Comparison of ENCODE assay signal across 8 cellular contexts in the genomic region with DNA sequence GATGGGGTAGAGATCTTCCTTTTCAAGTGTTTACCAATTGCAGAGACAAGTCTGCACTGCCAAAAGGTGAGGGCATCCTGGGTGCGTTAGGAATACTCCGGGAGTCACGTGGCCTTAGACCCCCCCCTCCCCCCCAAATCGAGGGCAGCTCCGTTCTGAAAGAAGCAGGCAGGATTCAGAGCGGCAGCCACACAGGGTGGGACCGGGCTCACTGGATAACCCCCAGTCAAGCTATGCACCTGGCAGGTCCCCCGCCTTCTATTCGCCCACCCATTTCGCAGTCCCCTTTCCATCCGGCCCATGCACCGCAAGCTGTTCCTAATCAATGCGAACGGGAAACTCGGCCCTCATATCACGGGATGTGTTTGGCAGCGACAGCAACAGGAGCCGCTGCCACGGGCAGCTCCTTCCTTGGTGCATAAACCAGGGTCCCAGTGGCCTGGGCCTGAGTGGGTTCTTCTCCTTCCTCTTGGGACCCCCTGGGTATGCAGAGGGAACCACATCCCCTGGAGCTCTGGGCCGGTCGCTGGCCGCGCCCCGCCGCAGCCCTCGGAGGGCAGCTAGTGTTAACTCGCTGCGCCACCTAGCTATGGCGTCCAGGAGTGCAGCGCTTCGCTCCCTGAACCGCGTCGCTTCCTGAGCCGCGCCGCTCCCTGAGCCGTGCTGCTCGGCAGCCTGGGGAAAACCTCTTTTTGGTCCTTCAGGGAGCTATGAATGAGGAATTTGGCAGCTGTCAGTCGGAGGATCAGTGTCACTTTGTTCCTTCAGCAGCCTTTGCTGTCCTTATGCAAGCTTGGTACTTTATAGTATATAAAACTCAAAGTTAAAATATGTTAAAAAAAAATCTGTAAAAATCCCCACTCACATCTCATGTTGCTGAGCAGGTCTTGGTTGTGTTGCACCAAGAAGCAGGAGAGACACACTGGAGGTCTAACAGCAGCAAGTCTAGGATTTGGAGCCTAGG. TPM values are rescaled to one million over a fixed set of nuclear protein-coding genes. Genes with fewer than 3 reads are reported as not detected.
A peak's percentile ranks its signal among the peaks of the same experiment; 100 is the strongest.
DNase-seq lines count a peak whose midpoint lies in the region; ATAC-seq, FAIRE-seq and TF ChIP-seq lines count a peak whose summit lies in the region.

No MANE protein-coding gene starts in this region.

- H3K4me2 ChIP-seq in H1 (ENCODE audit: insufficient read depth in 1 of 2, low read depth in 2 of 2, low read length in 2 of 2), result peak overlapping the region; percentile 61 to 93

- H3K9ac ChIP-seq in H1 (replicated peaks in 1 of 4; ENCODE audit: extremely low read depth in 1 of 4, low read depth in 3 of 4, low read length in 3 of 4), result no peak overlapping the region

- no peak overlapping the region for H3K23ac ChIP-seq in H1 (ENCODE audit: insufficient read length)

- H3K79me2 ChIP-seq in H1 (ENCODE audit: control insufficient read depth in 1 of 2, insufficient read depth in 2 of 2, low read length in 2 of 2), result no peaks in the 10 kb centered on the region

- H3K9me3 ChIP-seq in H1 (ENCODE audit: insufficient read depth in 2 of 2, low read depth in 1 of 2, low read length in 1 of 2), result no peaks in the 10 kb centered on the region

- no peak overlapping the region for H2BK20ac ChIP-seq in H1 (ENCODE audit: low read length)

- no peak overlapping the region for H3K27ac Mint-ChIP-seq in activated CD8-positive, alpha-beta memory T cell treated with anti-CD3 and anti-CD28 coated beads, Interleukin-2, amount 10 ng/mL, durations not matched to agents 7 days and 5 days

- peaks cover 56 to 76% (median 72%) of the 10 kb centered on the region in 4 experiments for H3K27me3 ChIP-seq in H1 (replicated peaks in 1 of 4; ENCODE audit: control insufficient read depth in 3 of 4, extremely low read depth in 1 of 4, insufficient read depth in 3 of 4, low read length in 3 of 4)

- no peak overlapping the region for H2BK120ac ChIP-seq in H1 (replicated peaks; ENCODE audit: low read depth, low read length)

- H3K27me3 Mint-ChIP-seq in activated CD8-positive, alpha-beta memory T cell treated with anti-CD3 and anti-CD28 coated beads, Interleukin-2, amount 10 ng/mL, durations not matched to agents 7 days and 5 days, result peaks cover 32% of the 10 kb centered on the region

- H3K18ac ChIP-seq in H1 (ENCODE audit: extremely low read depth, low read length), result no peak overlapping the region

- H3K23me2 ChIP-seq in H1 (ENCODE audit: low read depth, low read length), result peaks cover 6% of the 10 kb centered on the region; the same call in 1 of the 2 replicates

- no peaks in the 10 kb centered on the region for H3K36me3 Mint-ChIP-seq in activated CD8-positive, alpha-beta memory T cell treated with anti-CD3 and anti-CD28 coated beads, Interleukin-2, amount 10 ng/mL, durations not matched to agents 7 days and 5 days

- no peak for TF ChIP-seq POLR2A in H1 (IDR thresholded peaks at IDR 0.05; ENCODE audit: control extremely low read depth in 1 of 2, low read depth in 2 of 2, low read length in 2 of 2)

- CTCF ChIA-PET in activated CD8-positive, alpha-beta memory T cell treated with anti-CD3 and anti-CD28 coated beads, Interleukin-2, amount 10 ng/mL, durations not matched to agents 7 days and 5 days (lab: Charles Lee), result interaction anchor here (0.8 to 10.7 kb wide), 42 partner anchors 9 to 802 kb away, joined by 3 to 204 read pairs (median 6); a partner anchor contains a TSS
- CTCF ChIA-PET in H1 (lab: Charles Lee; ENCODE audit: partially characterized antibody), result interaction anchor here (0.9 to 48.8 kb wide), 21 partner anchors 11 to 214 kb away, joined by 3 to 1145 read pairs (median 8); a partner anchor contains a TSS

- H3K56ac ChIP-seq in H1 (replicated peaks; ENCODE audit: insufficient read length, low read depth, low read length), result no peak overlapping the region

- peak overlapping the region; percentile 58 for H3K4me3 Mint-ChIP-seq in activated CD8-positive, alpha-beta memory T cell treated with anti-CD3 and anti-CD28 coated beads, Interleukin-2, amount 10 ng/mL, durations not matched to agents 7 days and 5 days

- H2BK5ac ChIP-seq in H1 (ENCODE audit: low read depth, low read length), result no peak overlapping the region

- POLR2A ChIA-PET in H1 (lab: Charles Lee; ENCODE audit: partially characterized antibody), result interaction anchor here (0.7 to 1.6 kb wide), 7 partner anchors 16 to 91 kb away, joined by 3 to 6 read pairs (median 3); a partner anchor contains a TSS

- H2BK15ac ChIP-seq in H1 (ENCODE audit: low read length), result 0 out of 2 replicates have a peak overlapping the region, but pooled peaks have one; percentile 61

- TF ChIP-seq CTCF in H1 (IDR thresholded peaks at IDR 0.05; ENCODE audit: control extremely low read depth in 1 of 3, insufficient read depth in 1 of 3, low read depth in 1 of 3, low read length in 3 of 3), result peak; percentile 95 to 98 (median 95)

- no peak overlapping the region for H2BK12ac ChIP-seq in H1 (ENCODE audit: low read depth, low read length)

- peaks cover 8% of the 10 kb centered on the region for H3K4me1 Mint-ChIP-seq in activated CD8-positive, alpha-beta memory T cell treated with anti-CD3 and anti-CD28 coated beads, Interleukin-2, amount 10 ng/mL, durations not matched to agents 7 days and 5 days

- H4K91ac ChIP-seq in H1 (replicated peaks; ENCODE audit: insufficient read length, low read length), result no peak overlapping the region

- no peaks in the 10 kb centered on the region for H3K79me1 ChIP-seq in H1 (ENCODE audit: low read depth, low read length)

- 0 out of 2 replicates have a peak overlapping the region, but pooled peaks have one; percentile 44 for H2AFZ ChIP-seq in H1 (ENCODE audit: low read length)

- no peak overlapping the region for H3K4ac ChIP-seq in H1 (replicated peaks; ENCODE audit: insufficient read length, low read depth, low read length)

- no peak overlapping the region for H3K14ac ChIP-seq in H1 (ENCODE audit: insufficient read length)

- ATAC-seq in activated CD8-positive, alpha-beta memory T cell treated with anti-CD3 and anti-CD28 coated beads, Interleukin-2, amount 10 ng/mL, durations not matched to agents 7 days and 5 days, result peak; percentile 96
- ATAC-seq in HG03521 (IDR thresholded peaks at IDR 0.05; ENCODE audit: unreplicated experiment), result no peak

- no peaks in the 10 kb centered on the region for H3K9me3 Mint-ChIP-seq in activated CD8-positive, alpha-beta memory T cell treated with anti-CD3 and anti-CD28 coated beads, Interleukin-2, amount 10 ng/mL, durations not matched to agents 7 days and 5 days (ENCODE audit: low read depth)

- peak in 1 of 2 experiments; percentile 46; a peak in 1 of 3 replicates for TF ChIP-seq EP300 in H1 (IDR thresholded peaks at IDR 0.05; ENCODE audit: borderline replicate concordance in 1 of 2, low read depth in 2 of 2, low read length in 2 of 2)

- WGBS in H1 (ENCODE audit: extremely low coverage in 1 of 2, insufficient coverage in 1 of 2, insufficient read length in 1 of 2, insufficient replicate concordance in 2 of 2, low coverage in 1 of 2, low lambda C conversion rate in 2 of 2, missing lambda C conversion rate in 1 of 2), 2 experiments, result 3% methylated on average over 37 of the region's 40 CpGs; no CpG with 5 or more reads in 1 of the 2 experiments

- H3K4me1 ChIP-seq in H1 (replicated peaks in 1 of 4; ENCODE audit: control insufficient read depth in 3 of 4, insufficient read depth in 4 of 4, low read length in 3 of 4), result peaks cover 0 to 14% (median 9%) of the 10 kb centered on the region in 4 experiments; a peak in 6 of 7 replicates

- peak overlapping the region; percentile 14; the same call in 1 of the 2 replicates for H4K8ac ChIP-seq in H1 (ENCODE audit: extremely low read depth, insufficient read depth, low read length)

- no peak overlapping the region for H4K5ac ChIP-seq in H1 (ENCODE audit: insufficient read length, low read depth, low read length)

- H2AK5ac ChIP-seq in H1 (ENCODE audit: low read depth, low read length), result no peak overlapping the region

- no peaks in the 10 kb centered on the region for H3K36me3 ChIP-seq in H1 (ENCODE audit: control insufficient read depth in 2 of 4, insufficient read depth in 4 of 4, low read length in 3 of 4)

- FAIRE-seq in H1 (lab: Jason Lieb, UNC), result peak; percentile 39

- peak overlapping the region; percentile 17 to 60 (median 46); a peak in 7 of 8 replicates for H3K4me3 ChIP-seq in H1 (ENCODE audit: extremely low read depth in 1 of 4, insufficient read depth in 2 of 4, low read depth in 3 of 4, low read length in 4 of 4)

- peaks cover 0 to 8% of the 10 kb centered on the region in 2 experiments for H4K20me1 ChIP-seq in H1 (replicated peaks in 1 of 2; ENCODE audit: control insufficient read depth in 1 of 2, insufficient read depth in 2 of 2, low read length in 2 of 2)

- DNase-seq in Daoy (ENCODE audit: low read depth) (peak; percentile 91), HS-5 (ENCODE audit: low read depth) (peak; percentile 53), NOMO-1 (lab: John Stamatoyannopoulos, UW; ENCODE audit: unreplicated experiment in 2 of 2) (peak; percentile 34 to 60), H1 (ENCODE audit: low read depth in 1 of 2, low spot score in 2 of 2) (peak in 1 of 2 experiments; percentile 97), medulla oblongata (ENCODE audit: extremely low spot score) (peak; percentile 95)
- DNase-seq in activated CD8-positive, alpha-beta memory T cell treated with anti-CD3 and anti-CD28 coated beads, Interleukin-2, amount 10 ng/mL, durations not matched to agents 7 days and 5 days, result peak; percentile 83
- peak; percentile 49 to 62 (median 61) for DNase-seq in stimulated activated CD4-positive, alpha-beta T cell treated with anti-CD3 and anti-CD28 coated beads, TNF-alpha, amount 100 ng/mL, for 4 hours (ENCODE audit: low read depth in 3 of 3)

- TF ChIP-seq RAD21 in H1 (IDR thresholded peaks at IDR 0.05 in 1 of 2, conservative IDR thresholded peaks at IDR 0.05 in 1 of 2; ENCODE audit: low read depth in 2 of 2, low read length in 2 of 2), result peak; percentile 82 to 91

- H3K27ac ChIP-seq in H1 (ENCODE audit: low read depth, low read length), result no peak overlapping the region

RNA-seq across cellular contexts. Expression of a gene that starts 41.4 kb away (rescaled TPM):
- total RNA-seq in Daoy (2014; rRNA removed; shearing (Covaris generic)), result 0.24 and 0.34 TPM in 2 replicates
- under 1 TPM; 0.49 to 0.64 TPM for total RNA-seq in activated CD8-positive, alpha-beta memory T cell treated with anti-CD3 and anti-CD28 coated beads, Interleukin-2, amount 10 ng/mL, durations not matched to agents 7 days and 5 days
- 0.58 and 0.65 TPM in 2 replicates for total RNA-seq in H1 (2021; fragmentation: NEBNext Ultra II Directional; extraction: Animal tissue kit (Norgen Biotek cat#: 25700))
- 0.76 and 1.0 TPM in 2 replicates for polyA plus RNA-seq in H1 (2011; rRNA removed)
- 0.62 TPM for polyA plus RNA-seq in H1 (2011; cell fraction: cytosol; rRNA removed)
- 0.78 TPM for polyA plus RNA-seq in H1 (2011; cell fraction: nucleus; rRNA removed)
- polyA plus RNA-seq in H1 (2012, experiment 1 of 2), result 0.23 to 0.67 TPM (median 0.39 TPM) in 4 replicates
- 0.26 TPM for polyA plus RNA-seq in H1 (2012, experiment 2 of 2)
- polyA plus RNA-seq in H1 (2013, experiment 1 of 2), result 0.65 TPM
- 0.52 TPM for polyA plus RNA-seq in H1 (2013, experiment 2 of 2)
- 0.10 TPM in 1 of 2 replicates, not detected in the other for polyA minus RNA-seq in H1 (2011; rRNA and poly(A)+ RNA removed)
- polyA minus RNA-seq in H1 (2011; cell fraction: cytosol; rRNA and poly(A)+ RNA removed), result 1.2 TPM
- 0.40 TPM for polyA minus RNA-seq in H1 (2011; cell fraction: nucleus; rRNA and poly(A)+ RNA removed)

RNA-seq across cellular contexts. Expression of a gene that starts 55.3 kb away (rescaled TPM):
- 61.6 and 67.5 TPM in 2 replicates for total RNA-seq in Daoy (2014; rRNA removed; shearing (Covaris generic))
- total RNA-seq in activated CD8-positive, alpha-beta memory T cell treated with anti-CD3 and anti-CD28 coated beads, Interleukin-2, amount 10 ng/mL, durations not matched to agents 7 days and 5 days, result 10 to 100 TPM; 43.2 to 50.2 TPM
- 96.6 and 99.3 TPM in 2 replicates for total RNA-seq in H1 (2021; fragmentation: NEBNext Ultra II Directional; extraction: Animal tissue kit (Norgen Biotek cat#: 25700))
- polyA plus RNA-seq in H1 (2011; rRNA removed), result 77.4 and 118 TPM in 2 replicates
- polyA plus RNA-seq in H1 (2011; cell fraction: cytosol; rRNA removed), result 94.9 TPM
- 298 TPM for polyA plus RNA-seq in H1 (2011; cell fraction: nucleus; rRNA removed)
- 66.0 to 95.2 TPM (median 84.7 TPM) in 4 replicates for polyA plus RNA-seq in H1 (2012, experiment 1 of 2)
- polyA plus RNA-seq in H1 (2012, experiment 2 of 2), result 75.5 TPM
- polyA plus RNA-seq in H1 (2013, experiment 1 of 2), result 69.1 TPM
- polyA plus RNA-seq in H1 (2013, experiment 2 of 2), result 65.4 TPM
- polyA minus RNA-seq in H1 (2011; rRNA and poly(A)+ RNA removed), result 38.6 and 46.1 TPM in 2 replicates
- 52.8 TPM for polyA minus RNA-seq in H1 (2011; cell fraction: cytosol; rRNA and poly(A)+ RNA removed)
- polyA minus RNA-seq in H1 (2011; cell fraction: nucleus; rRNA and poly(A)+ RNA removed), result 64.4 TPM

RNA-seq across cellular contexts. Expression of a gene that starts 56.8 kb away (rescaled TPM):
- total RNA-seq in Daoy (2014; rRNA removed; shearing (Covaris generic)), result 50.6 and 51.2 TPM in 2 replicates
- total RNA-seq in activated CD8-positive, alpha-beta memory T cell treated with anti-CD3 and anti-CD28 coated beads, Interleukin-2, amount 10 ng/mL, durations not matched to agents 7 days and 5 days, result 10 to 100 TPM; 82.2 to 96.0 TPM
- 226 and 234 TPM in 2 replicates for total RNA-seq in H1 (2021; fragmentation: NEBNext Ultra II Directional; extraction: Animal tissue kit (Norgen Biotek cat#: 25700))
- 301 and 541 TPM in 2 replicates for polyA plus RNA-seq in H1 (2011; rRNA removed)
- polyA plus RNA-seq in H1 (2011; cell fraction: cytosol; rRNA removed), result 204 TPM
- polyA plus RNA-seq in H1 (2011; cell fraction: nucleus; rRNA removed), result 367 TPM
- polyA plus RNA-seq in H1 (2012, experiment 1 of 2), result 72.2 to 138 TPM (median 120 TPM) in 4 replicates
- polyA plus RNA-seq in H1 (2012, experiment 2 of 2), result 144 TPM
- 169 TPM for polyA plus RNA-seq in H1 (2013, experiment 1 of 2)
- polyA plus RNA-seq in H1 (2013, experiment 2 of 2), result 186 TPM
- 150 and 197 TPM in 2 replicates for polyA minus RNA-seq in H1 (2011; rRNA and poly(A)+ RNA removed)
- polyA minus RNA-seq in H1 (2011; cell fraction: cytosol; rRNA and poly(A)+ RNA removed), result 187 TPM
- 126 TPM for polyA minus RNA-seq in H1 (2011; cell fraction: nucleus; rRNA and poly(A)+ RNA removed)
